Comparison of ENCODE assay signal across 2 cellular contexts in the genomic region with DNA sequence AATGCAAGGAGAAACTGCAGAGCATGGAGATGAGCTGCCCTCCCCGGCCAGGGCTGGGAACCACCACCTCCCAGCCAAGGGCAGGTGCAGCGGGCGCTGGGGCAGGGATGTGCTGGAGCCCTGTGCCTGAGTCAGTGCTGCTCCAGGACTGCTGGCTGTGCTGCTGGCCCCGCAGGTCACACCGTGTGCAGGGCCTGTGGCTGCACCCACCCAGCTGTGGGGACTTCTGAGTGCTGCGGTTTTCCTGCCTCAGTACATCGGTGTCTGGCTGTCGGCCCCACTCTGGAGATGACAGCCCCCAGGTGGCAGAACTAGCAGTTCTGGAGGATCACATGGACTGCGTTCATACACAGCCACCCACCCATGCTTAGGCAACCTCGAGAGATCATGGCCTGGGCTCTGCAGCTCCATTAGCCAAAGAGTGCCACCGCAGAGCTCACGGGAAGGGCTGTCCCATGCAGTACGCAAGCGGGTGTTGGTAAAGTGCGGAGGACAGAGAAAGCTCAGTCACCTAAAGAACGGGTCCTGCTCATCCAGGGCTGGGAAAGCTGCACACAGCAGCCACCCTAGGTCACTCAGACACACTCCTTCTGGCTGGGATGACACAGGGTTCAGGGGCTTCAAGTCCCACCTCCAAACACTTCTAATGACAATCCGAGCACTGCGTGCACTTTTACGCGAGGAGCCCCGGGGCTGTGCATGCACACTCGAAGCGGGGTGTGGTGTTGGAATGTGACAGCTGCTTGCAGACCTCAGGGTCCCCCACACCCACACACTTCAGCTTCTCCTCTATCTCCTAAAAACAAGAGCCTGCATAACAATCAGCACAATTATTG.
TF ChIP-seq lines count a peak whose summit lies in the region.

No MANE protein-coding gene starts in this region.

TF ChIP-seq in SK-N-SH, 30 proteins besides CTCF, POLR2A, EP300 and RAD21 (continued from another document):
- TF ChIP-seq, protein P1, sequence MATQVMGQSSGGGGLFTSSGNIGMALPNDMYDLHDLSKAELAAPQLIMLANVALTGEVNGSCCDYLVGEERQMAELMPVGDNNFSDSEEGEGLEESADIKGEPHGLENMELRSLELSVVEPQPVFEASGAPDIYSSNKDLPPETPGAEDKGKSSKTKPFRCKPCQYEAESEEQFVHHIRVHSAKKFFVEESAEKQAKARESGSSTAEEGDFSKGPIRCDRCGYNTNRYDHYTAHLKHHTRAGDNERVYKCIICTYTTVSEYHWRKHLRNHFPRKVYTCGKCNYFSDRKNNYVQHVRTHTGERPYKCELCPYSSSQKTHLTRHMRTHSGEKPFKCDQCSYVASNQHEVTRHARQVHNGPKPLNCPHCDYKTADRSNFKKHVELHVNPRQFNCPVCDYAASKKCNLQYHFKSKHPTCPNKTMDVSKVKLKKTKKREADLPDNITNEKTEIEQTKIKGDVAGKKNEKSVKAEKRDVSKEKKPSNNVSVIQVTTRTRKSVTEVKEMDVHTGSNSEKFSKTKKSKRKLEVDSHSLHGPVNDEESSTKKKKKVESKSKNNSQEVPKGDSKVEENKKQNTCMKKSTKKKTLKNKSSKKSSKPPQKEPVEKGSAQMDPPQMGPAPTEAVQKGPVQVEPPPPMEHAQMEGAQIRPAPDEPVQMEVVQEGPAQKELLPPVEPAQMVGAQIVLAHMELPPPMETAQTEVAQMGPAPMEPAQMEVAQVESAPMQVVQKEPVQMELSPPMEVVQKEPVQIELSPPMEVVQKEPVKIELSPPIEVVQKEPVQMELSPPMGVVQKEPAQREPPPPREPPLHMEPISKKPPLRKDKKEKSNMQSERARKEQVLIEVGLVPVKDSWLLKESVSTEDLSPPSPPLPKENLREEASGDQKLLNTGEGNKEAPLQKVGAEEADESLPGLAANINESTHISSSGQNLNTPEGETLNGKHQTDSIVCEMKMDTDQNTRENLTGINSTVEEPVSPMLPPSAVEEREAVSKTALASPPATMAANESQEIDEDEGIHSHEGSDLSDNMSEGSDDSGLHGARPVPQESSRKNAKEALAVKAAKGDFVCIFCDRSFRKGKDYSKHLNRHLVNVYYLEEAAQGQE (IDR thresholded peaks at IDR 0.05; ENCODE audit: low read depth, low read length): no peak
- TF ChIP-seq EZH2phosphoT487 (IDR thresholded peaks at IDR 0.05; ENCODE audit: borderline replicate concordance, low read depth): no peak
- no peak for TF ChIP-seq SMC3 (IDR thresholded peaks at IDR 0.05; ENCODE audit: low read depth, low read length)

TF ChIP-seq in SK-N-SH treated with all-trans-retinoic acid at 6 μM for 48 hours, 23 proteins besides CTCF, POLR2A, EP300 and RAD21 (continued from another document):
- TF ChIP-seq, protein P2, sequence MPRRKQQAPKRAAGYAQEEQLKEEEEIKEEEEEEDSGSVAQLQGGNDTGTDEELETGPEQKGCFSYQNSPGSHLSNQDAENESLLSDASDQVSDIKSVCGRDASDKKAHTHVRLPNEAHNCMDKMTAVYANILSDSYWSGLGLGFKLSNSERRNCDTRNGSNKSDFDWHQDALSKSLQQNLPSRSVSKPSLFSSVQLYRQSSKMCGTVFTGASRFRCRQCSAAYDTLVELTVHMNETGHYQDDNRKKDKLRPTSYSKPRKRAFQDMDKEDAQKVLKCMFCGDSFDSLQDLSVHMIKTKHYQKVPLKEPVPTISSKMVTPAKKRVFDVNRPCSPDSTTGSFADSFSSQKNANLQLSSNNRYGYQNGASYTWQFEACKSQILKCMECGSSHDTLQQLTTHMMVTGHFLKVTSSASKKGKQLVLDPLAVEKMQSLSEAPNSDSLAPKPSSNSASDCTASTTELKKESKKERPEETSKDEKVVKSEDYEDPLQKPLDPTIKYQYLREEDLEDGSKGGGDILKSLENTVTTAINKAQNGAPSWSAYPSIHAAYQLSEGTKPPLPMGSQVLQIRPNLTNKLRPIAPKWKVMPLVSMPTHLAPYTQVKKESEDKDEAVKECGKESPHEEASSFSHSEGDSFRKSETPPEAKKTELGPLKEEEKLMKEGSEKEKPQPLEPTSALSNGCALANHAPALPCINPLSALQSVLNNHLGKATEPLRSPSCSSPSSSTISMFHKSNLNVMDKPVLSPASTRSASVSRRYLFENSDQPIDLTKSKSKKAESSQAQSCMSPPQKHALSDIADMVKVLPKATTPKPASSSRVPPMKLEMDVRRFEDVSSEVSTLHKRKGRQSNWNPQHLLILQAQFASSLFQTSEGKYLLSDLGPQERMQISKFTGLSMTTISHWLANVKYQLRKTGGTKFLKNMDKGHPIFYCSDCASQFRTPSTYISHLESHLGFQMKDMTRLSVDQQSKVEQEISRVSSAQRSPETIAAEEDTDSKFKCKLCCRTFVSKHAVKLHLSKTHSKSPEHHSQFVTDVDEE (CRISPR knock-in tag; IDR thresholded peaks at IDR 0.05): no peak
- no peak for TF ChIP-seq ZC3H10 (CRISPR knock-in tag; IDR thresholded peaks at IDR 0.05)
- no peak for TF ChIP-seq ZFP3 (CRISPR knock-in tag; IDR thresholded peaks at IDR 0.05)
- no peak for TF ChIP-seq ZNF8 (CRISPR knock-in tag; IDR thresholded peaks at IDR 0.05)
